Comparison of ENCODE assay signal across 17 cellular contexts in genomic region chr1:30681782-30682181, GRCh38. TPM values are rescaled to one million over a fixed set of nuclear protein-coding genes. Genes with fewer than 3 reads are reported as not detected.
DNase-seq lines count a peak whose midpoint lies in the region; ATAC-seq and TF ChIP-seq lines count a peak whose summit lies in the region.
"Had no signal": no experiment of that assay in that cellular context is flagged by ENCODE, and none has a peak within 500 bp of the region (broad histone marks: within the 10 kb centered on the region; RNA-seq: fewer than 3 reads in every experiment).

No MANE protein-coding gene starts in this region.

- H3K9me3 Mint-ChIP-seq in glutamatergic neuron (ENCODE audit: unreplicated experiment) = peaks cover 4% of the 10 kb centered on the region
- H3K9me3 Mint-ChIP-seq in stimulated activated memory B cell treated with anti-CD40 and anti-IgM and Interleukin-4, amounts not matched to agents 10 μg/mL and 1 μg/mL and 100 μg/mL, for 72 hours = peaks cover 3% of the 10 kb centered on the region

- H3K9me3 ChIP-seq in MG63 (peaks cover 6% of the 10 kb centered on the region), upper lobe of right lung (no peaks in the 10 kb centered on the region)
- H3K9me3 ChIP-seq: Caco-2, SJCRH30 had no signal

- H3K27ac ChIP-seq in VCaP (peak overlapping the region; percentile 18; the same call in 1 of the 2 replicates), upper lobe of right lung (no peak overlapping the region)
- H3K27ac ChIP-seq: BLaER1 treated with 17β-estradiol and CSF1 and Interleukin-3, amounts not matched to agents 10 nM and 100 nM; Peyer's patch; SJCRH30 had no signal

- H3K4me1 Mint-ChIP-seq in glutamatergic neuron (ENCODE audit: low read depth, unreplicated experiment) = peaks cover 1% of the 10 kb centered on the region
- peaks cover 5% of the 10 kb centered on the region for H3K4me1 Mint-ChIP-seq in stimulated activated memory B cell treated with anti-CD40 and anti-IgM and Interleukin-4, amounts not matched to agents 10 μg/mL and 1 μg/mL and 100 μg/mL, for 72 hours

- H3K4me1 ChIP-seq in upper lobe of right lung = no peaks in the 10 kb centered on the region
- H3K4me1 ChIP-seq: Caco-2, SJCRH30 had no signal

- ATAC-seq in upper lobe of right lung (no peak), GM21576 (IDR thresholded peaks at IDR 0.05; ENCODE audit: unreplicated experiment) (no peak)
- ATAC-seq in stimulated activated memory B cell treated with anti-CD40 and anti-IgM and Interleukin-4, amounts not matched to agents 10 μg/mL and 1 μg/mL and 100 μg/mL, for 72 hours = no peak
- ATAC-seq: HCT116 had no signal

- H3K36me3 Mint-ChIP-seq in glutamatergic neuron (ENCODE audit: unreplicated experiment) = peaks cover 10% of the 10 kb centered on the region
- H3K36me3 Mint-ChIP-seq in stimulated activated memory B cell treated with anti-CD40 and anti-IgM and Interleukin-4, amounts not matched to agents 10 μg/mL and 1 μg/mL and 100 μg/mL, for 72 hours = no peaks in the 10 kb centered on the region
- H3K36me3 Mint-ChIP-seq: CD4-positive, alpha-beta memory T cell had no signal

- peak overlapping the region; percentile 37 for H3K4me3 Mint-ChIP-seq in glutamatergic neuron (ENCODE audit: unreplicated experiment)
- no peak overlapping the region for H3K4me3 Mint-ChIP-seq in stimulated activated memory B cell treated with anti-CD40 and anti-IgM and Interleukin-4, amounts not matched to agents 10 μg/mL and 1 μg/mL and 100 μg/mL, for 72 hours
- H3K4me3 Mint-ChIP-seq: CD4-positive, alpha-beta memory T cell had no signal

- no peak overlapping the region for H3K4me3 ChIP-seq in MG63
- H3K4me3 ChIP-seq in upper lobe of right lung = no peak overlapping the region
- H3K4me3 ChIP-seq: BLaER1 treated with 17β-estradiol and CSF1 and Interleukin-3, amounts not matched to agents 10 nM and 100 nM; Peyer's patch; SJCRH30 had no signal

- no peak for TF ChIP-seq CTCF in VCaP (conservative IDR thresholded peaks at IDR 0.05)
- no peak for TF ChIP-seq CTCF in glutamatergic neuron (IDR thresholded peaks at IDR 0.05; ENCODE audit: partially characterized antibody, unreplicated experiment)
- TF ChIP-seq CTCF in upper lobe of right lung (IDR thresholded peaks at IDR 0.05) = no peak

- H3K36me3 ChIP-seq in MG63 (no peaks in the 10 kb centered on the region), upper lobe of right lung (no peaks in the 10 kb centered on the region)
- H3K36me3 ChIP-seq: BLaER1 treated with 17β-estradiol and CSF1 and Interleukin-3, amounts not matched to agents 10 nM and 100 nM; Peyer's patch; SJCRH30 had no signal

- peaks cover 9% of the 10 kb centered on the region for H3K27me3 Mint-ChIP-seq in glutamatergic neuron (ENCODE audit: unreplicated experiment)
- peaks cover 87% of the 10 kb centered on the region for H3K27me3 Mint-ChIP-seq in stimulated activated memory B cell treated with anti-CD40 and anti-IgM and Interleukin-4, amounts not matched to agents 10 μg/mL and 1 μg/mL and 100 μg/mL, for 72 hours

- no peaks in the 10 kb centered on the region for H3K27me3 ChIP-seq in MG63
- peaks cover 53% of the 10 kb centered on the region for H3K27me3 ChIP-seq in upper lobe of right lung
- H3K27me3 ChIP-seq: SJCRH30 had no signal

- no peak overlapping the region for H3K27ac Mint-ChIP-seq in glutamatergic neuron (ENCODE audit: unreplicated experiment)
- H3K27ac Mint-ChIP-seq in stimulated activated memory B cell treated with anti-CD40 and anti-IgM and Interleukin-4, amounts not matched to agents 10 μg/mL and 1 μg/mL and 100 μg/mL, for 72 hours = no peak overlapping the region
- H3K27ac Mint-ChIP-seq: CD4-positive, alpha-beta memory T cell had no signal

- DNase-seq in MG63 (peak; percentile 58), glutamatergic neuron (no peak), stromal cell of bone marrow (ENCODE audit: low read depth) (peak; percentile 53), upper lobe of right lung (no peak)
- DNase-seq: Caco-2; CD4-positive, alpha-beta memory T cell; DMS 273 treated with DMSO at 0.1 percent for 48 hours; KG1; NCI-H1694; NCI-H510A; SJCRH30 had no signal

- intact Hi-C loops in upper lobe of right lung (cut with DNase I) = no loop called here

RNA-seq across cellular contexts. Expression of gene MATN1, which starts 41.6 kb away (rescaled TPM):
- total RNA-seq in MG63 (2014; rRNA removed; shearing (Covaris generic); ENCODE audit: low replicate concordance) = not detected in 2 replicates
- 0.22 TPM for total RNA-seq in glutamatergic neuron (ENCODE audit: unreplicated experiment)
- total RNA-seq in upper lobe of right lung = not detected
- total RNA-seq: Caco-2, Peyer's patch had no signal

Comparison
In these comparisons a context has a peak if more than half of its experiments do, and no peak if none do; other contexts are left out.
1. DNase-seq: peak in MG63 (single experiment) and stromal cell of bone marrow (single experiment); none in glutamatergic neuron (single experiment) and upper lobe of right lung (single experiment).